Comparison of ENCODE assay signal across 21 cellular contexts in genomic region chr21:34365794-34366193, GRCh38. TPM values are rescaled to one million over a fixed set of nuclear protein-coding genes. Genes with fewer than 3 reads are reported as not detected.
"Had no signal": no experiment of that assay in that cellular context is flagged by ENCODE, and none has a peak within 500 bp of the region (broad histone marks: within the 10 kb centered on the region; RNA-seq: fewer than 3 reads in every experiment).

No MANE protein-coding gene starts in this region.

- H3K4me3 ChIP-seq: esophagus muscularis mucosa, left lung had no signal

- H3K79me2 ChIP-seq: parathyroid adenoma had no signal

- H3K4me1 ChIP-seq: parathyroid adenoma had no signal

- DNase-seq: activated B cell treated with CpG ODN at 0.5 μM for 24 hours; activated CD4-positive, alpha-beta T cell treated with anti-CD3 and anti-CD28 coated beads, Interleukin-2, amount 10 ng/mL, durations not matched to agents 7 days and 5 days; activated gamma-delta T cell; activated T-cell treated with anti-CD3 and anti-CD28 coated beads, Interleukin-2, amount 50 U/mL, for 24 hours; brain microvascular endothelial cell; left lung; right cardiac atrium had no signal

- H3K27ac Mint-ChIP-seq: activated B cell treated with CpG ODN at 0.5 μM for 24 hours; activated CD4-positive, alpha-beta T cell treated with anti-CD3 and anti-CD28 coated beads, Interleukin-2, amount 10 ng/mL, durations not matched to agents 7 days and 5 days; activated naive CD8-positive, alpha-beta T cell; activated T-cell treated with anti-CD3 and anti-CD28 coated beads, Interleukin-2, amount 50 U/mL, for 24 hours; memory B cell; stimulated activated effector memory CD8-positive, alpha-beta T cell treated with anti-CD3 and anti-CD28 coated beads, Interleukin-12 subunit alpha, Interleukin-12 subunit beta, amount 100 ng/mL, for 72 hours had no signal

- ATAC-seq: left lung; right cardiac atrium; SK-N-SH treated with all-trans-retinoic acid at 6 μM for 48 hours; stimulated activated effector memory CD8-positive, alpha-beta T cell treated with anti-CD3 and anti-CD28 coated beads, Interleukin-12 subunit alpha, Interleukin-12 subunit beta, amount 100 ng/mL, for 72 hours had no signal

- H3K27ac ChIP-seq: brain microvascular endothelial cell, esophagus muscularis mucosa, left lung, parathyroid adenoma had no signal

- H3K9me3 Mint-ChIP-seq: activated B cell treated with CpG ODN at 0.5 μM for 24 hours; activated CD4-positive, alpha-beta T cell treated with anti-CD3 and anti-CD28 coated beads, Interleukin-2, amount 10 ng/mL, durations not matched to agents 7 days and 5 days; activated T-cell treated with anti-CD3 and anti-CD28 coated beads, Interleukin-2, amount 50 U/mL, for 24 hours; memory B cell; stimulated activated effector memory CD8-positive, alpha-beta T cell treated with anti-CD3 and anti-CD28 coated beads, Interleukin-12 subunit alpha, Interleukin-12 subunit beta, amount 100 ng/mL, for 72 hours had no signal

- H3K9ac ChIP-seq: parathyroid adenoma had no signal

- H2AFZ ChIP-seq: parathyroid adenoma had no signal

- H3K36me3 ChIP-seq: brain microvascular endothelial cell, esophagus muscularis mucosa, left lung had no signal

- H3K27me3 ChIP-seq: brain microvascular endothelial cell, esophagus muscularis mucosa had no signal

- FAIRE-seq: islet of Langerhans had no signal

- H3K9me3 ChIP-seq: esophagus muscularis mucosa, left lung had no signal

- H3K36me3 Mint-ChIP-seq: activated naive CD8-positive, alpha-beta T cell; memory B cell; stimulated activated effector memory CD8-positive, alpha-beta T cell treated with anti-CD3 and anti-CD28 coated beads, Interleukin-12 subunit alpha, Interleukin-12 subunit beta, amount 100 ng/mL, for 72 hours had no signal

- H3K4me3 Mint-ChIP-seq: activated B cell treated with CpG ODN at 0.5 μM for 24 hours; activated CD4-positive, alpha-beta T cell treated with anti-CD3 and anti-CD28 coated beads, Interleukin-2, amount 10 ng/mL, durations not matched to agents 7 days and 5 days; activated naive CD8-positive, alpha-beta T cell; activated T-cell treated with anti-CD3 and anti-CD28 coated beads, Interleukin-2, amount 50 U/mL, for 24 hours; memory B cell; stimulated activated effector memory CD8-positive, alpha-beta T cell treated with anti-CD3 and anti-CD28 coated beads, Interleukin-12 subunit alpha, Interleukin-12 subunit beta, amount 100 ng/mL, for 72 hours had no signal

RNA-seq across cellular contexts. Expression of gene KCNE2, which starts 2.0 kb away (rescaled TPM):
- total RNA-seq: activated B cell treated with CpG ODN at 0.5 μM for 24 hours; activated CD4-positive, alpha-beta T cell treated with anti-CD3 and anti-CD28 coated beads, Interleukin-2, amount 10 ng/mL, durations not matched to agents 7 days and 5 days; activated CD8-positive, alpha-beta memory T cell treated with anti-CD3 and anti-CD28 coated beads for 36 hours; dermis microvascular lymphatic vessel endothelial cell; fibroblast of villous mesenchyme; left lung; subcutaneous adipose tissue; T-helper 1 cell treated with Interleukin-12 subunit alpha and Interleukin-12 subunit beta and Interleukin-4 antibody, amounts not matched to agents 30 ng/mL and 1 ng/mL, for 36 hours; ureter had no signal

RNA-seq across cellular contexts. Expression of gene SMIM34, which starts 58.0 kb away (rescaled TPM):
- total RNA-seq: activated B cell treated with CpG ODN at 0.5 μM for 24 hours; activated CD4-positive, alpha-beta T cell treated with anti-CD3 and anti-CD28 coated beads, Interleukin-2, amount 10 ng/mL, durations not matched to agents 7 days and 5 days; activated CD8-positive, alpha-beta memory T cell treated with anti-CD3 and anti-CD28 coated beads for 36 hours; dermis microvascular lymphatic vessel endothelial cell; esophagus muscularis mucosa; fibroblast of villous mesenchyme; T-helper 1 cell treated with Interleukin-12 subunit alpha and Interleukin-12 subunit beta and Interleukin-4 antibody, amounts not matched to agents 30 ng/mL and 1 ng/mL, for 36 hours; ureter had no signal
- polyA plus RNA-seq: neural cell, right cardiac atrium had no signal
